In genomic region chr12:125220404-125221273, GRCh38 we compare ENCODE assay signal across 13 cellular contexts. TPM values are rescaled to one million over a fixed set of nuclear protein-coding genes. Genes with fewer than 3 reads are reported as not detected.
DNase-seq lines count a peak whose midpoint lies in the region; ATAC-seq, FAIRE-seq and TF ChIP-seq lines count a peak whose summit lies in the region.
"Had no signal": no experiment of that assay in that cellular context is flagged by ENCODE, and none has a peak within 500 bp of the region (broad histone marks: within the 10 kb centered on the region; RNA-seq: fewer than 3 reads in every experiment).

No MANE protein-coding gene starts in this region.

- H2AFZ ChIP-seq in H1 (ENCODE audit: low read length), result no peak overlapping the region

- H3K4me3 ChIP-seq in A673 (ENCODE audit: low read depth, low read length, poor library complexity, severe bottlenecking), result no peak overlapping the region
- no peak overlapping the region for H3K4me3 ChIP-seq in H1 (ENCODE audit: extremely low read depth in 1 of 4, insufficient read depth in 2 of 4, low read depth in 3 of 4, low read length in 4 of 4)
- H3K4me3 ChIP-seq: adrenal gland had no signal

- no peak overlapping the region for H2BK15ac ChIP-seq in H1 (ENCODE audit: low read length)

- H3K4ac ChIP-seq in H1 (replicated peaks; ENCODE audit: insufficient read length, low read depth, low read length), result no peak overlapping the region

- intact Hi-C loops in A673 (cut with micrococcal nuclease; ENCODE audit: unreplicated experiment), result no loop called here

- no peak overlapping the region for H2BK120ac ChIP-seq in H1 (replicated peaks; ENCODE audit: low read depth, low read length)

- H3K18ac ChIP-seq in H1 (ENCODE audit: extremely low read depth, low read length), result no peak overlapping the region

- FAIRE-seq in H1 (lab: Jason Lieb, UNC), result no peak

- H3K79me1 ChIP-seq in H1 (ENCODE audit: low read depth, low read length), result peaks cover 13% of the 10 kb centered on the region

- H3K4me1 ChIP-seq in A673 (ENCODE audit: insufficient read depth, low read length, poor library complexity, severe bottlenecking) (no peaks in the 10 kb centered on the region), H1 (replicated peaks in 1 of 4; ENCODE audit: control insufficient read depth in 3 of 4, insufficient read depth in 4 of 4, low read length in 3 of 4) (peaks cover 0 to 3% (median 0%) of the 10 kb centered on the region in 4 experiments; a peak in 2 of 7 replicates)
- H3K4me1 ChIP-seq: adrenal gland had no signal

- no peak overlapping the region for H3K4me3 Mint-ChIP-seq in T-cell
- H3K4me3 Mint-ChIP-seq: T-helper 2 cell treated with Interferon-gamma antibody and Interleukin-4, amounts not matched to agents 5 μg/mL and 100 μg/mL, for 36 hours had no signal

- no peaks in the 10 kb centered on the region for H3K27me3 ChIP-seq in A673 (replicated peaks; ENCODE audit: insufficient read depth, low read depth, low read length, poor library complexity)
- no peaks in the 10 kb centered on the region for H3K27me3 ChIP-seq in H1 (replicated peaks in 1 of 4; ENCODE audit: control insufficient read depth in 3 of 4, extremely low read depth in 1 of 4, insufficient read depth in 3 of 4, low read length in 3 of 4)
- H3K27me3 ChIP-seq: adrenal gland had no signal

- no peak for TF ChIP-seq EP300 in H1 (IDR thresholded peaks at IDR 0.05; ENCODE audit: borderline replicate concordance in 1 of 2, low read depth in 2 of 2, low read length in 2 of 2)

- POLR2A ChIA-PET in A673 (lab: Charles Lee; ENCODE audit: low non-redundant PET), result no interaction called here
- POLR2A ChIA-PET in H1 (lab: Charles Lee; ENCODE audit: partially characterized antibody), result interaction anchor here (1.9 kb wide), 1 partner anchor 33 kb away, joined by 6 read pairs; no protein-coding TSS in a partner anchor
- POLR2A ChIA-PET in T-cell (lab: Charles Lee), result no interaction called here

- H3K23me2 ChIP-seq in H1 (ENCODE audit: low read depth, low read length), result no peaks in the 10 kb centered on the region

- H3K14ac ChIP-seq in H1 (ENCODE audit: insufficient read length), result no peak overlapping the region

- DNase-seq in A673 (ENCODE audit: low spot score) (peak; percentile 25), EL (peak; percentile 6), NCI-H524 (lab: John Stamatoyannopoulos, UW) (peak; percentile 40 to 77), H1 (ENCODE audit: low read depth in 1 of 2, low spot score in 2 of 2) (no peak), T-cell (no peak), midbrain (lab: John Stamatoyannopoulos, UW) (no peak)
- no peak for DNase-seq in activated CD4-positive, alpha-beta T cell treated with anti-CD3 and anti-CD28 coated beads, Interleukin-2, amount 50 U/mL, for 1 hour
- DNase-seq: adrenal gland; effector CD4-positive, alpha-beta T cell; glutamatergic neuron had no signal

- CTCF ChIA-PET in A673 (lab: Charles Lee) (no interaction called here), H1 (lab: Charles Lee; ENCODE audit: partially characterized antibody) (interaction anchor here (1.1 to 5.9 kb wide), 6 partner anchors 11 to 112 kb away, joined by 3 to 46 read pairs (median 4); no protein-coding TSS in a partner anchor), T-cell (lab: Charles Lee) (no interaction called here)

- H4K91ac ChIP-seq in H1 (replicated peaks; ENCODE audit: insufficient read length, low read length), result no peak overlapping the region

- H3K4me1 Mint-ChIP-seq in T-cell, result no peaks in the 10 kb centered on the region

- no peak for TF ChIP-seq POLR2A in H1 (IDR thresholded peaks at IDR 0.05; ENCODE audit: control extremely low read depth in 1 of 2, low read depth in 2 of 2, low read length in 2 of 2)

- no peaks in the 10 kb centered on the region for H3K36me3 ChIP-seq in A673 (ENCODE audit: insufficient read depth, low read length, poor library complexity, severe bottlenecking)
- H3K36me3 ChIP-seq in H1 (ENCODE audit: control insufficient read depth in 2 of 4, insufficient read depth in 4 of 4, low read length in 3 of 4), result no peaks in the 10 kb centered on the region; a peak in 1 of 8 replicates
- H3K36me3 ChIP-seq: adrenal gland, neutrophil had no signal

- H3K36me3 Mint-ChIP-seq in T-cell, result no peaks in the 10 kb centered on the region

- TF ChIP-seq CTCF in A673 (conservative IDR thresholded peaks at IDR 0.05; ENCODE audit: low read depth, low read length) (no peak), H1 (IDR thresholded peaks at IDR 0.05; ENCODE audit: control extremely low read depth in 1 of 3, insufficient read depth in 1 of 3, low read depth in 1 of 3, low read length in 3 of 3) (no peak)

- ATAC-seq in T-cell (replicated peaks in 1 of 4) (no peak), GM18873 (IDR thresholded peaks at IDR 0.05; ENCODE audit: low FRiP score, unreplicated experiment) (no peak)

- H3K27me3 Mint-ChIP-seq in T-cell, result peaks cover 9 to 23% of the 10 kb centered on the region in 2 donors

- H3K23ac ChIP-seq in H1 (ENCODE audit: insufficient read length), result no peak overlapping the region

- no peak overlapping the region for H3K27ac Mint-ChIP-seq in T-cell
- H3K27ac Mint-ChIP-seq: T-helper 2 cell treated with Interferon-gamma antibody and Interleukin-4, amounts not matched to agents 5 μg/mL and 100 μg/mL, for 36 hours had no signal

- peaks cover 0 to 55% of the 10 kb centered on the region in 2 experiments; a peak in 2 of 4 replicates for H3K79me2 ChIP-seq in H1 (ENCODE audit: control insufficient read depth in 1 of 2, insufficient read depth in 2 of 2, low read length in 2 of 2)

- H2AK5ac ChIP-seq in H1 (ENCODE audit: low read depth, low read length), result no peak overlapping the region

- no peak overlapping the region for H3K56ac ChIP-seq in H1 (replicated peaks; ENCODE audit: insufficient read length, low read depth, low read length)

- peaks cover 0 to 3% (median 0%) of the 10 kb centered on the region in 3 donors for H3K9me3 Mint-ChIP-seq in T-cell
- H3K9me3 Mint-ChIP-seq: T-helper 2 cell treated with Interferon-gamma antibody and Interleukin-4, amounts not matched to agents 5 μg/mL and 100 μg/mL, for 36 hours had no signal

- H2BK20ac ChIP-seq in H1 (ENCODE audit: low read length), result no peak overlapping the region

- no peak for TF ChIP-seq RAD21 in H1 (IDR thresholded peaks at IDR 0.05 in 1 of 2, conservative IDR thresholded peaks at IDR 0.05 in 1 of 2; ENCODE audit: low read depth in 2 of 2, low read length in 2 of 2)

- H4K8ac ChIP-seq in H1 (ENCODE audit: extremely low read depth, insufficient read depth, low read length), result no peak overlapping the region

- BruUV-seq in A673 (replicated peaks; lab: Mats Ljungman, UMichigan), result no TSS peak

- H4K20me1 ChIP-seq in H1 (replicated peaks in 1 of 2; ENCODE audit: control insufficient read depth in 1 of 2, insufficient read depth in 2 of 2, low read length in 2 of 2), result peaks cover 6 to 11% of the 10 kb centered on the region in 2 experiments

- H3K27ac ChIP-seq in A673 (ENCODE audit: low read depth, low read length, poor library complexity, severe bottlenecking) (no peak overlapping the region), H1 (ENCODE audit: low read depth, low read length) (no peak overlapping the region)
- H3K27ac ChIP-seq: adrenal gland, neutrophil had no signal

- H4K5ac ChIP-seq in H1 (ENCODE audit: insufficient read length, low read depth, low read length), result no peak overlapping the region

- H3K9me3 ChIP-seq in A673 (ENCODE audit: low read depth, low read length, poor library complexity, severe bottlenecking) (no peaks in the 10 kb centered on the region), H1 (ENCODE audit: insufficient read depth in 2 of 2, low read depth in 1 of 2, low read length in 1 of 2) (no peaks in the 10 kb centered on the region)
- H3K9me3 ChIP-seq: adrenal gland, neutrophil had no signal

- H3K9ac ChIP-seq in H1 (replicated peaks in 1 of 4; ENCODE audit: extremely low read depth in 1 of 4, low read depth in 3 of 4, low read length in 3 of 4), result no peak overlapping the region

- no peak overlapping the region for H3K4me2 ChIP-seq in H1 (ENCODE audit: insufficient read depth in 1 of 2, low read depth in 2 of 2, low read length in 2 of 2)

- 92% methylated on average over 16 of the region's 16 CpGs; no CpG with 5 or more reads in 1 of the 2 experiments for WGBS in H1 (ENCODE audit: extremely low coverage in 1 of 2, insufficient coverage in 1 of 2, insufficient read length in 1 of 2, insufficient replicate concordance in 2 of 2, low coverage in 1 of 2, low lambda C conversion rate in 2 of 2, missing lambda C conversion rate in 1 of 2), 2 experiments

- H2BK12ac ChIP-seq in H1 (ENCODE audit: low read depth, low read length), result no peak overlapping the region

- H2BK5ac ChIP-seq in H1 (ENCODE audit: low read depth, low read length), result no peak overlapping the region

RNA-seq across cellular contexts. Expression of gene TMEM132B, which starts 34.5 kb away (rescaled TPM):
- total RNA-seq in A673 (2021), result 13.3 and 17.5 TPM in 2 replicates
- total RNA-seq in H1 (2021; fragmentation: NEBNext Ultra II Directional; extraction: Animal tissue kit (Norgen Biotek cat#: 25700)), result 94.3 and 95.9 TPM in 2 replicates
- 18.7 and 20.3 TPM in 2 replicates for polyA plus RNA-seq in H1 (2011; rRNA removed)
- 19.2 TPM for polyA plus RNA-seq in H1 (2011; cell fraction: cytosol; rRNA removed)
- 108 TPM for polyA plus RNA-seq in H1 (2011; cell fraction: nucleus; rRNA removed)
- 45.0 to 66.0 TPM (median 51.4 TPM) in 4 replicates for polyA plus RNA-seq in H1 (2012, experiment 1 of 2)
- 7.1 TPM for polyA plus RNA-seq in H1 (2012, experiment 2 of 2)
- 52.0 TPM for polyA plus RNA-seq in H1 (2013, experiment 1 of 2)
- polyA plus RNA-seq in H1 (2013, experiment 2 of 2), result 51.0 TPM
- polyA minus RNA-seq in H1 (2011; rRNA and poly(A)+ RNA removed), result 113 and 191 TPM in 2 replicates
- 34.1 TPM for polyA minus RNA-seq in H1 (2011; cell fraction: cytosol; rRNA and poly(A)+ RNA removed)
- 219 TPM for polyA minus RNA-seq in H1 (2011; cell fraction: nucleus; rRNA and poly(A)+ RNA removed)
- under 1 TPM in 1 of 5 donors, not detected in 4; 0.07 TPM for total RNA-seq in T-cell

Comparison
In these comparisons a context has a peak if more than half of its experiments do, and no peak if none do; other contexts are left out.
1. DNase-seq: peak in A673 (single experiment), EL (single experiment) and NCI-H524 (2 of 2); none in H1 (0 of 2), T-cell (0 of 34), midbrain (single experiment) and activated CD4-positive, alpha-beta T cell treated with anti-CD3 and anti-CD28 coated beads, Interleukin-2, amount 50 U/mL, for 1 hour (single experiment).
2. RNA of gene TMEM132B, which starts 34.5 kb away (total RNA-seq): 94.3 to 95.9 TPM in H1 and 13.3 to 17.5 TPM in A673; 0.07 TPM in T-cell; every median in the first group is over 10 times any median in the second.